ENCODE assay signal across 28 cellular contexts in the genomic region with DNA sequence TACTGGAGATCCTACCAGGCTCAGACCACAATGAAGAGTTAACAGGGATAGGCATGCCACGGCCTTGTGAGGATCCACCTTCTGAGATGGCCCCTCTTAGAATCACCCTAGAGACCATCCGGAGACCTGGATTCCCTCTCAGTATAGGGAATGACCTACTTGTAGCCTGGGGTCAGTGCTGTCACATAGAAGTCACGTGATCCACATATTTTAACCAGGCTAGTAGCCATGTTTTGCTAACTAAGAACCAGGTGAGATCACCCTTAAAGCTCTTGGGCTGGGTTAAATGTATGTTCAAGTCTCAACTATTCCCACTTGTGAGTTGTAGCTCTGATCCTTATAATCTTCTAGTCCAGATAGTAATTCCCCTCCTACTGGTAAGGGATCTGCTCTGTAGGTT.
"Had no signal": no experiment of that assay in that cellular context is flagged by ENCODE, and none has a peak within 500 bp of the region (broad histone marks: within the 10 kb centered on the region; RNA-seq: fewer than 3 reads in every experiment).

No MANE protein-coding gene starts in this region.

- H3K9me3 ChIP-seq: colonic mucosa, esophagus muscularis mucosa, esophagus squamous epithelium, gastrocnemius medialis, gastroesophageal sphincter had no signal

- H3K4me3 ChIP-seq: colonic mucosa, coronary artery, dorsolateral prefrontal cortex, esophagus muscularis mucosa, esophagus squamous epithelium, gastrocnemius medialis, gastroesophageal sphincter, heart left ventricle, heart right ventricle had no signal

- H3K4me1 ChIP-seq: colonic mucosa, esophagus muscularis mucosa, esophagus squamous epithelium, foreskin keratinocyte, gastrocnemius medialis, gastroesophageal sphincter, heart left ventricle, heart right ventricle had no signal

- FAIRE-seq: colon, endometrium, endothelial cell of umbilical vein, frontal cortex had no signal

- H3K27me3 ChIP-seq: colonic mucosa, esophagus muscularis mucosa, esophagus squamous epithelium, gastrocnemius medialis, gastroesophageal sphincter, heart right ventricle had no signal

- H3K36me3 ChIP-seq: colonic mucosa, esophagus muscularis mucosa, esophagus squamous epithelium, gastrocnemius medialis, gastroesophageal sphincter, heart left ventricle, heart right ventricle had no signal

- ATAC-seq: effector memory CD8-positive, alpha-beta T cell; esophagus mucosa; foreskin keratinocyte; gastrocnemius medialis; gastroesophageal sphincter had no signal

- H3K27ac ChIP-seq: colonic mucosa, coronary artery, dorsolateral prefrontal cortex, epithelial cell of prostate, esophagus muscularis mucosa, esophagus squamous epithelium, foreskin keratinocyte, gastrocnemius medialis, gastroesophageal sphincter, heart left ventricle, heart right ventricle had no signal

- DNase-seq: colonic mucosa; cortex of kidney; dermis blood vessel endothelial cell; dorsolateral prefrontal cortex; effector CD4-positive, alpha-beta T cell; effector CD8-positive, alpha-beta T cell; effector memory CD4-positive, alpha-beta T cell; effector memory CD8-positive, alpha-beta T cell; endodermal cell; erythroblast; esophagus squamous epithelium; foreskin fibroblast; foreskin keratinocyte; foreskin melanocyte; gastrocnemius medialis; glutamatergic neuron; head of caudate nucleus; heart left ventricle; heart right ventricle had no signal
